Comparison of ENCODE assay signal across 10 cellular contexts in genomic region chr20:44460795-44461141, GRCh38. TPM values are rescaled to one million over a fixed set of nuclear protein-coding genes. Genes with fewer than 3 reads are reported as not detected.
DNase-seq lines count a peak whose midpoint lies in the region; ATAC-seq and TF ChIP-seq lines count a peak whose summit lies in the region.
"Had no signal": no experiment of that assay in that cellular context is flagged by ENCODE, and none has a peak within 500 bp of the region (broad histone marks: within the 10 kb centered on the region; RNA-seq: fewer than 3 reads in every experiment).

No MANE protein-coding gene starts in this region.

- no peaks in the 10 kb centered on the region for H3K36me3 ChIP-seq in mucosa of descending colon (ENCODE audit: low read depth)
- H3K36me3 ChIP-seq: BLaER1 treated with 17β-estradiol and CSF1 and Interleukin-3, amounts not matched to agents 10 nM and 100 nM had no signal

- H3K4me1 Mint-ChIP-seq in T-helper 17 cell, result no peaks in the 10 kb centered on the region
- H3K4me1 Mint-ChIP-seq: activated B cell treated with CpG ODN at 0.5 μM for 24 hours had no signal

- H3K9me3 ChIP-seq in mucosa of descending colon, result no peaks in the 10 kb centered on the region
- no peaks in the 10 kb centered on the region for H3K9me3 ChIP-seq in T-helper 17 cell (ENCODE audit: control insufficient read depth, low read length, poor library complexity, severe bottlenecking)
- H3K9me3 ChIP-seq: BLaER1 treated with 17β-estradiol and CSF1 and Interleukin-3, amounts not matched to agents 10 nM and 100 nM had no signal

- intact Hi-C loops in mucosa of descending colon (cut with DNase I, micrococcal nuclease), result loop anchor here in 1 of 2 donors (10.0 kb wide), 1 partner anchor 76 kb away; no protein-coding TSS in a partner anchor

- no peak overlapping the region for H3K4me3 ChIP-seq in astrocyte of the spinal cord (ENCODE audit: low read depth, low read length)
- H3K4me3 ChIP-seq in mucosa of descending colon, result no peak overlapping the region
- H3K4me3 ChIP-seq: BLaER1 treated with 17β-estradiol and CSF1 and Interleukin-3, amounts not matched to agents 10 nM and 100 nM had no signal

- TF ChIP-seq CTCF in astrocyte of the spinal cord (IDR thresholded peaks at IDR 0.05; ENCODE audit: low read depth, low read length), result peak; percentile 44
- no peak for TF ChIP-seq CTCF in mucosa of descending colon (IDR thresholded peaks at IDR 0.05)

- H3K36me3 Mint-ChIP-seq in T-helper 17 cell (ENCODE audit: low read depth), result no peaks in the 10 kb centered on the region

- peak in 2 of 3 experiments; percentile 6 to 64 for DNase-seq in NCI-H1417 (lab: John Stamatoyannopoulos, UW)
- DNase-seq in NCI-H1417 treated with DMSO at 0.1 percent for 48 hours (lab: John Stamatoyannopoulos, UW), result no peak
- DNase-seq in NCI-H146 treated with DMSO at 0.1 percent for 48 hours (lab: John Stamatoyannopoulos, UW; ENCODE audit: unreplicated experiment), result peak; percentile 61
- DNase-seq in astrocyte of the spinal cord (ENCODE audit: low read depth, low spot score), result peak; percentile 29
- peak in 1 of 3 donors; percentile 73 for DNase-seq in mucosa of descending colon
- no peak for DNase-seq in T-helper 17 cell
- no peak for DNase-seq in GM19240 (ENCODE audit: insufficient read length, low spot score)
- DNase-seq: activated B cell treated with CpG ODN at 0.5 μM for 24 hours had no signal

- ATAC-seq in mucosa of descending colon, result peak; percentile 77
- ATAC-seq in T-helper 17 cell, result no peak
- no peak for ATAC-seq in HG03280 (IDR thresholded peaks at IDR 0.05; ENCODE audit: unreplicated experiment)

- no peaks in the 10 kb centered on the region for H3K27me3 Mint-ChIP-seq in T-helper 17 cell
- H3K27me3 Mint-ChIP-seq: activated B cell treated with CpG ODN at 0.5 μM for 24 hours had no signal

- peaks cover 6% of the 10 kb centered on the region for H3K4me1 ChIP-seq in mucosa of descending colon (ENCODE audit: low read depth)

- H3K27ac Mint-ChIP-seq in T-helper 17 cell, result no peak overlapping the region
- H3K27ac Mint-ChIP-seq: activated B cell treated with CpG ODN at 0.5 μM for 24 hours had no signal

- in situ Hi-C loops in astrocyte of the spinal cord (cut with HindIII; ENCODE audit: low sequenced_read_pairs), result loop anchor here (10.0 kb wide), 1 partner anchor 76 kb away; no protein-coding TSS in a partner anchor

- H3K4me3 Mint-ChIP-seq in T-helper 17 cell, result no peak overlapping the region
- H3K4me3 Mint-ChIP-seq: activated B cell treated with CpG ODN at 0.5 μM for 24 hours had no signal

RNA-seq across cellular contexts. Expression of gene TTPAL, which starts 14.9 kb away (rescaled TPM):
- total RNA-seq in mucosa of descending colon, result 10 to 100 TPM in 1 of 3 donors, 1 to 10 TPM in 2; 7.2 to 10.2 (median 9.9) TPM
- total RNA-seq in T-helper 17 cell, result 10 to 100 TPM; 11.1 to 11.7 TPM

Comparison
In these comparisons a context has a peak if more than half of its experiments do, and no peak if none do; other contexts are left out.
1. DNase-seq: peak in NCI-H1417 (2 of 3), NCI-H146 treated with DMSO at 0.1 percent for 48 hours (single experiment) and astrocyte of the spinal cord (single experiment); none in NCI-H1417 treated with DMSO at 0.1 percent for 48 hours (single experiment), T-helper 17 cell (0 of 3) and GM19240 (single experiment).